In the genomic region with DNA sequence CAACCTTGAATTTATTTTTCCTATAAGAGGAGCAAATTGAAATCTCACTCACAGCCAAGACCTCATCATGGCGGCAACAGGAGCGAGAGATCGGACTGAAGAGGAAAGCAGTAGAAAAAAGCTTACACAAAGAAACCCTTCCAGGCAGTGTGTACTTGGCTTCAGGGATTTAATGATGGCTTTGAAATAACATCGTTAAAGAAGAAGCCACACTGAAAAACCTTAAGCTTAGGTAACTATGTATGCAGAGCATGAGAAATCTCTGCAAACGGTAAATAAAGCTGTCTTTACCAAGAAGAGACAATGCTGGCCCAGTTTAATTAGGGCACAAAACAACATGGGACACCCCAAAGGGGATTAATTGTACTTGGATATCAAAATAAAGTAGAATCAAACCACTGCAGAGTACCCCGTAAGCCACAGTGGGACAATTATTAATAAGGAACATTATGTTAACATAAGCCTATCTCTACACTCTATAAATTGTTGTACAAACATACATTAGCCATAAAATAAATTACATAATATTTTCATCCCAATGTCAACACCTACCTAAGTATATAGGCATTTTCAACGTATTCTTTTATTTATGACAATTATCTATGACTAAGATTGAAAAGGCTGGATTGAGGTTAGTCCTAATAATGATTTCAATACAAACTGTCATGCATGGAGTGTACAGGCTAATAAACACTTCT, we compare ENCODE assay signal across 17 cellular contexts.
"Had no signal": no experiment of that assay in that cellular context is flagged by ENCODE, and none has a peak within 500 bp of the region (broad histone marks: within the 10 kb centered on the region; RNA-seq: fewer than 3 reads in every experiment).

No MANE protein-coding gene starts in this region.

- H3K27me3 ChIP-seq: SJSA1 had no signal

- DNase-seq: IMR-90, Karpas-422, KG1, NCI-H1092 treated with DMSO at 0.1 percent for 48 hours, NCI-H146, NCI-H1694 treated with DMSO at 0.1 percent for 48 hours, NCI-H2029, NCI-H2081 treated with DMSO at 0.1 percent for 48 hours, NCI-H2171, NCI-H524, NCI-H526 treated with DMSO at 0.1 percent for 48 hours, NCI-H748 treated with DMSO at 0.1 percent for 48 hours, Right ventricle myocardium superior, SIG-M5 had no signal

- H3K4me3 ChIP-seq: SJSA1, SK-N-MC had no signal

- H3K4me1 ChIP-seq: SJSA1 had no signal

- ATAC-seq: HepG2 had no signal

- H3K36me3 ChIP-seq: SJSA1 had no signal

- H3K27ac ChIP-seq: SJSA1, SK-N-MC had no signal
